Comparison of ENCODE assay signal across 11 cellular contexts in genomic region chr18:3664563-3665178, GRCh38.
A peak's percentile ranks its signal among the peaks of the same experiment; 100 is the strongest.
DNase-seq lines count a peak whose midpoint lies in the region; ATAC-seq, FAIRE-seq and TF ChIP-seq lines count a peak whose summit lies in the region.
"Had no signal": no experiment of that assay in that cellular context is flagged by ENCODE, and none has a peak within 500 bp of the region (broad histone marks: within the 10 kb centered on the region; RNA-seq: fewer than 3 reads in every experiment).

No MANE protein-coding gene starts in this region.

- peak overlapping the region; percentile 73 for H3K9ac ChIP-seq in HepG2 (ENCODE audit: insufficient read depth, low read depth, low read length)

- no peaks in the 10 kb centered on the region for H3K27me3 Mint-ChIP-seq in type B pancreatic cell

- TF ChIP-seq EP300 in HepG2 (IDR thresholded peaks at IDR 0.05; ENCODE audit: low read depth in 2 of 2, low read length in 2 of 2) = peak in 1 of 2 experiments; percentile 92; a peak in 3 of 4 replicates
- peak; percentile 78 for TF ChIP-seq EP300 in HepG2 (CRISPR knock-in tag; IDR thresholded peaks at IDR 0.05; ENCODE audit: borderline replicate concordance)
- no peak for TF ChIP-seq EP300 in tibial nerve (IDR thresholded peaks at IDR 0.05)

- FAIRE-seq in HepG2 (lab: Jason Lieb, UNC) = peak; percentile 49

- no peak overlapping the region for H2AFZ ChIP-seq in HepG2 (ENCODE audit: low read length)

- H3K27ac Mint-ChIP-seq in type B pancreatic cell = peak overlapping the region; percentile 85

- POLR2A ChIA-PET in HepG2 (lab: Yijun Ruan, JAX) = interaction anchor here (0.9 to 5.5 kb wide), 14 partner anchors 9 to 418 kb away, joined by 3 to 271 read pairs (median 22); partner anchors contain the start of gene MYL12B

- H4K20me1 ChIP-seq in HepG2 (ENCODE audit: insufficient read depth, low read length) = no peaks in the 10 kb centered on the region

- H3K4me3 Mint-ChIP-seq in type B pancreatic cell = peak overlapping the region; percentile 2

- peak overlapping the region; percentile 77 for H3K4me2 ChIP-seq in HepG2 (ENCODE audit: low read depth, low read length)

- no peaks in the 10 kb centered on the region for H3K9me3 Mint-ChIP-seq in type B pancreatic cell

- H3K36me3 ChIP-seq in HepG2 (replicated peaks in 1 of 2; ENCODE audit: control insufficient read depth in 1 of 2, insufficient read depth in 2 of 2, low read length in 2 of 2) (no peaks in the 10 kb centered on the region), right lobe of liver (no peaks in the 10 kb centered on the region), tibial nerve (no peaks in the 10 kb centered on the region)

- no peak for TF ChIP-seq CTCF in HepG2 (CRISPR knock-in tag; IDR thresholded peaks at IDR 0.05)
- TF ChIP-seq CTCF in right lobe of liver (IDR thresholded peaks at IDR 0.05) = no peak
- peak; percentile 19 for TF ChIP-seq CTCF in foreskin keratinocyte (conservative IDR thresholded peaks at IDR 0.05)
- TF ChIP-seq CTCF in type B pancreatic cell (conservative IDR thresholded peaks at IDR 0.05) = peak; percentile 68
- no peak for TF ChIP-seq CTCF in tibial nerve (IDR thresholded peaks at IDR 0.05)

- in situ Hi-C loops in HepG2 (cut with HindIII; ENCODE audit: extremely low pct_ligation_motif_present, low pct_unique_long_range_greater_than_20kb) = loop anchor here (5.0 kb wide), 3 partner anchors 72 to 382 kb away; partner anchors contain the start of gene TGIF1

- no peak overlapping the region; a peak in 1 of 6 replicates for H3K4me3 ChIP-seq in HepG2 (replicated peaks in 1 of 3; ENCODE audit: insufficient read depth in 1 of 3, low read depth in 2 of 3, low read length in 3 of 3)
- no peak overlapping the region for H3K4me3 ChIP-seq in right lobe of liver
- H3K4me3 ChIP-seq in tibial nerve = no peak overlapping the region

- CTCF ChIA-PET in HepG2 (lab: Yijun Ruan, JAX; ENCODE audit: low intra/inter-chr PET ratio, low total read pairs) = interaction anchor here (4.6 kb wide), 1 partner anchor 70 kb away, joined by 20 read pairs; no protein-coding TSS in a partner anchor

- H3K4me1 ChIP-seq in HepG2 (ENCODE audit: insufficient read depth, low read length) (peaks cover 45% of the 10 kb centered on the region), right lobe of liver (peaks cover 0 to 27% (median 0%) of the 10 kb centered on the region in 4 donors), foreskin keratinocyte (peaks cover 19% of the 10 kb centered on the region), tibial nerve (peaks cover 0 to 16% (median 9%) of the 10 kb centered on the region in 4 donors)

- intact Hi-C loops in HepG2 (cut with micrococcal nuclease; ENCODE audit: unreplicated experiment) (loop anchor here (1.0 to 5.0 kb wide), 6 partner anchors 16 to 367 kb away; no protein-coding TSS in a partner anchor), right lobe of liver (cut with DNase I) (loop anchor here (10.0 kb wide), 3 partner anchors 80 to 380 kb away; partner anchors contain the start of gene TGIF1 (in 1 of the 2)), Right ventricle myocardium inferior (cut with DNase I) (loop anchor here (5.0 kb wide), 1 partner anchor 212 kb away; the partner anchor contains the start of gene TGIF1)

- H3K27ac ChIP-seq in HepG2 (ENCODE audit: extremely low read length, insufficient read depth, low read length) (peak overlapping the region; percentile 85), right lobe of liver (peak overlapping the region in 1 of 3 donors; percentile 56), foreskin keratinocyte (no peak overlapping the region), tibial nerve (no peak overlapping the region)

- no peaks in the 10 kb centered on the region for H3K36me3 Mint-ChIP-seq in type B pancreatic cell

- peaks cover 28% of the 10 kb centered on the region for H3K4me1 Mint-ChIP-seq in type B pancreatic cell (ENCODE audit: unreplicated experiment)

- ATAC-seq in HepG2 (0 out of 3 replicates have a peak, but pooled peaks have one; percentile 9), right lobe of liver (no peak), foreskin keratinocyte (no peak), Right ventricle myocardium inferior (no peak)

- H3K27me3 ChIP-seq in HepG2 (ENCODE audit: control insufficient read depth in 1 of 2, insufficient read depth in 2 of 2, low read length in 2 of 2) = no peaks in the 10 kb centered on the region
- H3K27me3 ChIP-seq in right lobe of liver = no peaks in the 10 kb centered on the region
- H3K27me3 ChIP-seq in foreskin keratinocyte = no peaks in the 10 kb centered on the region
- H3K27me3 ChIP-seq in tibial nerve = no peaks in the 10 kb centered on the region

- H3K9me3 ChIP-seq in HepG2 (ENCODE audit: low read length) (peaks cover 3% of the 10 kb centered on the region; the same call in 1 of the 2 replicates), right lobe of liver (no peaks in the 10 kb centered on the region), tibial nerve (no peaks in the 10 kb centered on the region)

- no peak for TF ChIP-seq RAD21 in HepG2 (CRISPR knock-in tag; IDR thresholded peaks at IDR 0.05)

- DNase-seq in HepG2 (ENCODE audit: low spot score) (peak; percentile 95), right lobe of liver (no peak), SKM-1 (lab: John Stamatoyannopoulos, UW; ENCODE audit: unreplicated experiment) (peak; percentile 80), foreskin keratinocyte (no peak), type B pancreatic cell (ENCODE audit: extremely low spot score, unreplicated experiment) (no peak), tibial nerve (ENCODE audit: low spot score in 2 of 2) (no peak), Right ventricle myocardium inferior (ENCODE audit: missing footprints) (no peak), globus pallidus (ENCODE audit: low spot score) (no peak)
- DNase-seq: activated T-cell treated with anti-CD3 and anti-CD28 coated beads, Interleukin-2, amount 50 U/mL, for 1 hour; effector memory CD4-positive, alpha-beta T cell; kidney glomerular epithelial cell had no signal

- H3K79me2 ChIP-seq in HepG2 (ENCODE audit: insufficient read depth, low read length) = no peaks in the 10 kb centered on the region

- no TSS peak for BruUV-seq in HepG2 (replicated peaks; lab: Mats Ljungman, UMichigan)

- TF ChIP-seq POLR2A in HepG2 (IDR thresholded peaks at IDR 0.05; ENCODE audit: insufficient read depth in 1 of 2, low read depth in 2 of 2, low read length in 2 of 2) = no peak
- no peak for TF ChIP-seq POLR2A in right lobe of liver (IDR thresholded peaks at IDR 0.05)
- no peak for TF ChIP-seq POLR2A in tibial nerve (IDR thresholded peaks at IDR 0.05)

- 11% methylated on average over 6 of the region's 6 CpGs for WGBS in HepG2 (ENCODE audit: low lambda C conversion rate)
- WGBS in right lobe of liver (ENCODE audit: insufficient coverage, low coverage, low lambda C conversion rate, missing lambda C conversion rate) = 65% methylated on average over 6 of the region's 6 CpGs
- whole genome bisulfite sequencing in tibial nerve, 2 donors = 53 to 57% methylated on average over 6 of the region's 6 CpGs

TF ChIP-seq in HepG2, 621 proteins besides CTCF, POLR2A, EP300 and RAD21 (continues in another document):
- TF ChIP-seq ARID5B (CRISPR knock-in tag; IDR thresholded peaks at IDR 0.05) (peak; percentile 65), FOXP4 (CRISPR knock-in tag; IDR thresholded peaks at IDR 0.05) (0 out of 2 replicates have a peak, but pooled peaks have one; percentile 40)

Comparison
In these comparisons a context has a peak if more than half of its experiments do, and no peak if none do; other contexts are left out.
1. DNase-seq: peak in HepG2 (single experiment) and SKM-1 (single experiment); none in right lobe of liver (0 of 3), foreskin keratinocyte (0 of 2), type B pancreatic cell (single experiment), tibial nerve (0 of 2), Right ventricle myocardium inferior (single experiment) and globus pallidus (single experiment).
2. CTCF ChIP-seq: peak in foreskin keratinocyte (single experiment) and type B pancreatic cell (single experiment); none in HepG2 (single experiment), right lobe of liver (0 of 4) and tibial nerve (0 of 5).